8 cellular contexts compared by ENCODE assay signal in the genomic region with DNA sequence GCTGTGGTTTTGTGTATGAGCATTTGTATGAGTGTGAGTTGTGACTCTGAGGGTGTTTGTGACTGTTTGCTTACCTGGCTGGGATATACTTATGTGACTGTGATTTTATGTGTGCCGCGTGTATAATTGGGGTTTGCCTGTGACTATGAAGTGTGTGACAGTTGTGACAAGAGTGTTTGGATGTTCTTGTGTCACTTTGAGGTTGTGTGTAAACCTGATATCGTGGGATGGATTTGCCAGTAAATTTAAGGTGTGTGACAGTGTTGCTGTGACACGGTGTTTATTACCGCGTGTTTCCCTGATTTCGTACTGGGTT. TPM values are rescaled to one million over a fixed set of nuclear protein-coding genes. Genes with fewer than 3 reads are reported as not detected.
DNase-seq lines count a peak whose midpoint lies in the region; ATAC-seq and TF ChIP-seq lines count a peak whose summit lies in the region.

No MANE protein-coding gene starts in this region.

- ATAC-seq in body of pancreas (no peak), GM19351 (IDR thresholded peaks at IDR 0.05; ENCODE audit: unreplicated experiment) (no peak)

- no peaks in the 10 kb centered on the region for H3K36me3 ChIP-seq in body of pancreas (replicated peaks in 1 of 2; ENCODE audit: insufficient read depth in 1 of 2, low read depth in 2 of 2)
- no peaks in the 10 kb centered on the region for H3K36me3 ChIP-seq in mesodermal cell (ENCODE audit: control insufficient read depth, insufficient read depth, low read length)
- H3K36me3 ChIP-seq in vagina: peaks cover 0 to 17% of the 10 kb centered on the region in 2 donors

- intact Hi-C loops in body of pancreas (cut with DNase I): no loop called here
- intact Hi-C loops in vagina (cut with DNase I): no loop called here

- H3K9me3 ChIP-seq in body of pancreas: peaks cover 0 to 8% (median 0%) of the 10 kb centered on the region in 3 donors
- H3K9me3 ChIP-seq in mesodermal cell (ENCODE audit: control insufficient read depth, low read length): peaks cover 42% of the 10 kb centered on the region
- peaks cover 11% of the 10 kb centered on the region for H3K9me3 ChIP-seq in vagina

- H3K27ac ChIP-seq in body of pancreas (peak overlapping the region in 3 of 4 donors; percentile 67 to 86 (median 79)), mesodermal cell (ENCODE audit: low read depth, low read length, severe bottlenecking) (no peak overlapping the region), vagina (peak overlapping the region; percentile 83)

- H3K27me3 ChIP-seq in body of pancreas: no peaks in the 10 kb centered on the region
- H3K27me3 ChIP-seq in vagina: no peaks in the 10 kb centered on the region

- TF ChIP-seq CTCF in body of pancreas (IDR thresholded peaks at IDR 0.05): no peak
- no peak for TF ChIP-seq CTCF in vagina (IDR thresholded peaks at IDR 0.05)
- TF ChIP-seq CTCF in GM10248 (IDR thresholded peaks at IDR 0.05; ENCODE audit: control extremely low read depth, extremely low read depth, low read depth, missing control alignments): no peak

- peak; percentile 5 for DNase-seq in stimulated activated CD4-positive, alpha-beta T cell treated with anti-CD3 and anti-CD28 coated beads, Interleukin-15, amount 100 ng/mL, for 24 hours
- no peak for DNase-seq in stimulated activated CD4-positive, alpha-beta T cell treated with anti-CD3 and anti-CD28 coated beads, Interleukin-4, amount 100 ng/mL, for 1 hour
- no peak for DNase-seq in body of pancreas
- no peak for DNase-seq in vagina (ENCODE audit: extremely low spot score in 2 of 2)
- no peak for DNase-seq in GM10248 (ENCODE audit: extremely low spot score)
- DNase-seq in NOMO-1 treated with dmso at 0.1 percent for 144 hours (lab: John Stamatoyannopoulos, UW; ENCODE audit: unreplicated experiment): no peak

- 1 to 2% methylated on average over 6 to 7 of the region's 7 CpGs for WGBS in body of pancreas, 2 donors
- WGBS in mesodermal cell (ENCODE audit: insufficient coverage in 2 of 2), 2 experiments: 0 to 11% methylated on average over 3 to 7 of the region's 7 CpGs

- no peak for TF ChIP-seq POLR2A in body of pancreas (IDR thresholded peaks at IDR 0.05)
- no peak for TF ChIP-seq POLR2A in vagina (IDR thresholded peaks at IDR 0.05)

- H3K4me1 ChIP-seq in body of pancreas: peaks cover 11% of the 10 kb centered on the region
- no peaks in the 10 kb centered on the region for H3K4me1 ChIP-seq in mesodermal cell (ENCODE audit: control insufficient read depth, insufficient read depth, low read length, poor library complexity, severe bottlenecking)
- peaks cover 17% of the 10 kb centered on the region for H3K4me1 ChIP-seq in vagina

- POLR2A ChIA-PET in GM10248 (lab: Yijun Ruan, JAX): no interaction called here

- CTCF ChIA-PET in GM10248 (lab: Yijun Ruan, JAX): no interaction called here

- H3K4me3 ChIP-seq in body of pancreas (peak overlapping the region; percentile 46 to 92), mesodermal cell (ENCODE audit: extremely low read depth, insufficient read depth, low read length, poor library complexity, severe bottlenecking) (peak overlapping the region; percentile 85), vagina (peak overlapping the region; percentile 70 to 89)

RNA-seq across cellular contexts. Expression of gene ZNF420, which starts 0.4 kb away (rescaled TPM):
- total RNA-seq in body of pancreas: 1 to 10 TPM; 2.6 to 4.4 TPM
- 8.9 TPM for polyA plus RNA-seq in mesodermal cell (2013, experiment 1 of 2)
- 7.1 TPM for polyA plus RNA-seq in mesodermal cell (2013, experiment 2 of 2)
- total RNA-seq in vagina: 9.6 TPM
